In the genomic region with DNA sequence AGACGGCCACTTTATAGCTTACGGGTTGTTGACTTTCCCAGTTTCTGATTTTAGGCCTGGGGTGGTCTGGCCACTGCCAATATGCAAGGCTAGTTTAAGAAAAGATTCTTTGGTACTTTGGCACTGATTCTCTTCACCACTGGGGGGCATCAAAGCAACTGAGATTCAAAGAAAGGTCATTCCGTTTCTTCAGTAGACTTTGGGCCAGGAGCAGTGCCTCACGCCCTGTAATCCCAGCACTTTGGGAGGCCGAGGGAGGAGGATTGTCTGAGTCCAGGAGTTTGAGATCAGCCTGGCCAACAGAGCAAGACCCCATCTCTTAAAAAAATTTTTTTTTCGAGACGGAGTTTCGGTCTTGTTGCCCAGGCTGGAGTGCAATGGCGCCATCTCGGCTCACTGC, we compare ENCODE assay signal across 9 cellular contexts. TPM values are rescaled to one million over a fixed set of nuclear protein-coding genes. Genes with fewer than 3 reads are reported as not detected.
DNase-seq lines count a peak whose midpoint lies in the region; ATAC-seq, FAIRE-seq and TF ChIP-seq lines count a peak whose summit lies in the region.
"Had no signal": no experiment of that assay in that cellular context is flagged by ENCODE, and none has a peak within 500 bp of the region (broad histone marks: within the 10 kb centered on the region; RNA-seq: fewer than 3 reads in every experiment).

No MANE protein-coding gene starts in this region.

- no peak overlapping the region for H3K4me3 Mint-ChIP-seq in activated naive CD8-positive, alpha-beta T cell treated with anti-CD3 and anti-CD28 coated beads, Interleukin-2, amount 10 ng/mL, durations not matched to agents 7 days and 5 days
- no peak overlapping the region for H3K4me3 Mint-ChIP-seq in activated naive CD8-positive, alpha-beta T cell treated with anti-CD3 and anti-CD28 coated beads for 36 hours
- H3K4me3 Mint-ChIP-seq: activated naive CD8-positive, alpha-beta T cell had no signal

- H3K4me3 ChIP-seq in bronchial epithelial cell (ENCODE audit: low read depth, low read length): no peak overlapping the region

- H3K36me3 ChIP-seq in bronchial epithelial cell (ENCODE audit: control insufficient read depth, insufficient read depth, low read length): peaks cover 25% of the 10 kb centered on the region

- no peaks in the 10 kb centered on the region for H3K9me3 Mint-ChIP-seq in activated naive CD8-positive, alpha-beta T cell treated with anti-CD3 and anti-CD28 coated beads, Interleukin-2, amount 10 ng/mL, durations not matched to agents 7 days and 5 days
- H3K9me3 Mint-ChIP-seq in activated naive CD8-positive, alpha-beta T cell treated with anti-CD3 and anti-CD28 coated beads for 36 hours: no peaks in the 10 kb centered on the region

- FAIRE-seq in bronchial epithelial cell (lab: Jason Lieb, UNC) (no peak), frontal cortex (lab: Jason Lieb, UNC) (no peak)

- peaks cover 39% of the 10 kb centered on the region for H3K36me3 Mint-ChIP-seq in activated naive CD8-positive, alpha-beta T cell treated with anti-CD3 and anti-CD28 coated beads, Interleukin-2, amount 10 ng/mL, durations not matched to agents 7 days and 5 days
- H3K36me3 Mint-ChIP-seq in activated naive CD8-positive, alpha-beta T cell treated with anti-CD3 and anti-CD28 coated beads for 36 hours: peaks cover 26% of the 10 kb centered on the region

- peak; percentile 36 for ATAC-seq in activated naive CD8-positive, alpha-beta T cell treated with anti-CD3 and anti-CD28 coated beads, Interleukin-2, amount 10 ng/mL, durations not matched to agents 7 days and 5 days (ENCODE audit: low read depth)
- ATAC-seq in GM21737 (IDR thresholded peaks at IDR 0.05; ENCODE audit: unreplicated experiment) (no peak), HG03354 (IDR thresholded peaks at IDR 0.05; ENCODE audit: poor library complexity, severe bottlenecking, unreplicated experiment) (no peak)

- TF ChIP-seq CTCF in bronchial epithelial cell (IDR thresholded peaks at IDR 0.05; ENCODE audit: insufficient read depth, low read length, severe bottlenecking): peak; percentile 57

- POLR2A ChIA-PET in activated naive CD8-positive, alpha-beta T cell treated with anti-CD3 and anti-CD28 coated beads, Interleukin-2, amount 10 ng/mL, durations not matched to agents 7 days and 5 days (lab: Charles Lee): no interaction called here

- H3K27ac Mint-ChIP-seq in activated naive CD8-positive, alpha-beta T cell treated with anti-CD3 and anti-CD28 coated beads, Interleukin-2, amount 10 ng/mL, durations not matched to agents 7 days and 5 days: no peak overlapping the region
- H3K27ac Mint-ChIP-seq in activated naive CD8-positive, alpha-beta T cell treated with anti-CD3 and anti-CD28 coated beads for 36 hours: no peak overlapping the region
- H3K27ac Mint-ChIP-seq: activated naive CD8-positive, alpha-beta T cell had no signal

- H3K27me3 Mint-ChIP-seq in activated naive CD8-positive, alpha-beta T cell treated with anti-CD3 and anti-CD28 coated beads, Interleukin-2, amount 10 ng/mL, durations not matched to agents 7 days and 5 days: no peaks in the 10 kb centered on the region
- no peaks in the 10 kb centered on the region for H3K27me3 Mint-ChIP-seq in activated naive CD8-positive, alpha-beta T cell treated with anti-CD3 and anti-CD28 coated beads for 36 hours
- H3K27me3 Mint-ChIP-seq: activated naive CD8-positive, alpha-beta T cell had no signal

- no peak for DNase-seq in activated naive CD8-positive, alpha-beta T cell treated with anti-CD3 and anti-CD28 coated beads, Interleukin-2, amount 10 ng/mL, durations not matched to agents 7 days and 5 days
- DNase-seq in activated naive CD8-positive, alpha-beta T cell treated with anti-CD3 and anti-CD28 coated beads for 36 hours: no peak
- DNase-seq in NCI-H82 (lab: John Stamatoyannopoulos, UW) (peak; percentile 83), bronchial epithelial cell (ENCODE audit: low read depth) (peak; percentile 36), lung microvascular endothelial cell (ENCODE audit: low read depth in 2 of 2) (peak; percentile 47 to 56), frontal cortex (ENCODE audit: low spot score in 2 of 2) (no peak)

- no peaks in the 10 kb centered on the region for H3K27me3 ChIP-seq in bronchial epithelial cell (ENCODE audit: control insufficient read depth, insufficient read depth, low read length)

- peaks cover 3% of the 10 kb centered on the region for H3K4me1 Mint-ChIP-seq in activated naive CD8-positive, alpha-beta T cell treated with anti-CD3 and anti-CD28 coated beads, Interleukin-2, amount 10 ng/mL, durations not matched to agents 7 days and 5 days
- H3K4me1 Mint-ChIP-seq in activated naive CD8-positive, alpha-beta T cell treated with anti-CD3 and anti-CD28 coated beads for 36 hours: no peaks in the 10 kb centered on the region

RNA-seq across cellular contexts. Expression of a gene that starts 53.0 kb away (rescaled TPM):
- total RNA-seq in activated naive CD8-positive, alpha-beta T cell treated with anti-CD3 and anti-CD28 coated beads, Interleukin-2, amount 10 ng/mL, durations not matched to agents 7 days and 5 days: 100 to 1,000 TPM; 245 to 252 TPM
- total RNA-seq in activated naive CD8-positive, alpha-beta T cell treated with anti-CD3 and anti-CD28 coated beads for 36 hours: 100 to 1,000 TPM; 207 to 217 TPM
- 33.2 and 36.9 TPM in 2 replicates for total RNA-seq in bronchial epithelial cell
- 18.3 and 19.0 TPM in 2 replicates for total RNA-seq in lung microvascular endothelial cell
- total RNA-seq in frontal cortex: 19.2 TPM

RNA-seq across cellular contexts. Expression of a gene that starts 53.1 kb away (rescaled TPM):
- 10 to 100 TPM; 44.7 to 48.6 TPM for total RNA-seq in activated naive CD8-positive, alpha-beta T cell treated with anti-CD3 and anti-CD28 coated beads, Interleukin-2, amount 10 ng/mL, durations not matched to agents 7 days and 5 days
- total RNA-seq in activated naive CD8-positive, alpha-beta T cell treated with anti-CD3 and anti-CD28 coated beads for 36 hours: 10 to 100 TPM; 20.0 to 21.0 TPM
- total RNA-seq in bronchial epithelial cell (7.9 and 10.4 TPM in 2 replicates), lung microvascular endothelial cell (5.7 and 9.5 TPM in 2 replicates), frontal cortex (8.6 TPM)

Comparison
In these comparisons a context has a peak if more than half of its experiments do, and no peak if none do; other contexts are left out.
1. DNase-seq: peak in NCI-H82 (single experiment), bronchial epithelial cell (single experiment) and lung microvascular endothelial cell (2 of 2); none in activated naive CD8-positive, alpha-beta T cell treated with anti-CD3 and anti-CD28 coated beads, Interleukin-2, amount 10 ng/mL, durations not matched to agents 7 days and 5 days (single experiment), activated naive CD8-positive, alpha-beta T cell treated with anti-CD3 and anti-CD28 coated beads for 36 hours (single experiment) and frontal cortex (0 of 2).